ENCODE assay signal across 8 cellular contexts in the genomic region with DNA sequence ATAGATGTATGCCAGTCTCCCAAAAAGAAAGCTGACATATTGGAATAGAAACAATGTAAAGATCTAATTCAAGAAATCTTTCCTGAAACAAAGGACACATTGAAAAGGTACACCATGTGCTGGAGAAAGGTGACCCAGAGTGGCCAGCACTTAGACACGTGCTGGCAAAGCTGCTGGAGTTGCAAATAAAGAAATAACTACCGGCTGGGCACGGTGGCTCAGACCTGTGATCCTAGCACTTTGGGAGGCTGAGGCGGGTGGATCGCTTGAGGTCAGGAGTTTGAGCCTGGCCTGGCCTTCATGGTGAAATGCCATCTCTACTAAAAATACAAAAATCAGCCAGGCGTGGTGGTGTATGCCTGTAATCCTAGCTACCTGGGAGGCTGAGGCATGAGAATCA.
"Had no signal": no experiment of that assay in that cellular context is flagged by ENCODE, and none has a peak within 500 bp of the region (broad histone marks: within the 10 kb centered on the region; RNA-seq: fewer than 3 reads in every experiment).

No MANE protein-coding gene starts in this region.

- ATAC-seq: GM12878 had no signal

- DNase-seq: GDM1, GF-D8 had no signal

- FAIRE-seq: G401.6, GM12878, GM12891, GM12892, GM18507, GM19239 had no signal

- H3K4me3 ChIP-seq: GM12878 had no signal
